In the genomic region with DNA sequence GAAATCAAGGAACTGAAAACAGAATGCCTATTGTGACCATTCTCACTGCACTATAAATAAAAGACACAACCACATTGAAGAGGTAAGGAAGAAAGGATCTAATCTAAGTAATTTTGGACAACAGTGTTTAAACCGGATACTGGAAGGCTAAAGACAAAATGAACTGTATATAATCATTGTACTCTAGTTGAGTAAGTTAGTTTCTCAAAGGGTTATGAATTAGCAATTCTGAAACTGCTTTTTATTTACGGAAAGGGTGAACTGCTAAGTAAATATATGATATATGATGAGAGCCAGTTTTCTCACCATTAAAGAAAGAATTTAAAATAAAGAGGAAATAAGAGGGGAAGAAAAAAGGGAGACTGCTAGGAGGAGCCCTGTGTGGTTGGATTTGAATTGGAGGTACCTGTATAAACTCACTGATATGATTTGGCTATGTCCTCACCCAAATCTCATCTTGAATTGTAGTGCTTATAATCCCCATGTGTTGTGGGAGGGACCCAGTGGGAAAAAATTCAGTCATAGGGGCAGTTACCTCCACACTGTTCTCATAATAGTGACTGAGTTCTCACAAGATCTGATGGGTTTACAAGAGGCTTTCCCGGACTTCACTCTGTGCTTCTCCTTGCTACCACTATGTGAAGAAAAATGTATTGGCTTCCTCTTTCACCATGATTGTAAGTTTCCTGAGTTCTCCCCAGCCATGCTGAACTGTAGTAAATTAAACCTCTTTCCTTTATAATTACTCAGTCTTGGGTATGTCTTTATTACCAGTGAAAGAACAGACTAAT, we compare ENCODE assay signal across 16 cellular contexts.
DNase-seq lines count a peak whose midpoint lies in the region; ATAC-seq and TF ChIP-seq lines count a peak whose summit lies in the region.
"Had no signal": no experiment of that assay in that cellular context is flagged by ENCODE, and none has a peak within 500 bp of the region (broad histone marks: within the 10 kb centered on the region; RNA-seq: fewer than 3 reads in every experiment).

No MANE protein-coding gene starts in this region.

- H3K9me3 ChIP-seq in HAP-1: no peaks in the 10 kb centered on the region
- H3K9me3 ChIP-seq: prostate gland had no signal

- H3K36me3 ChIP-seq in brain microvascular endothelial cell (replicated peaks) (no peaks in the 10 kb centered on the region), HAP-1 (replicated peaks) (no peaks in the 10 kb centered on the region)
- H3K36me3 ChIP-seq: cardiac muscle cell, prostate gland had no signal

- DNase-seq in brain microvascular endothelial cell: no peak
- no peak for DNase-seq in SKM-1 treated with dmso at 0.1 percent for 144 hours (lab: John Stamatoyannopoulos, UW; ENCODE audit: unreplicated experiment)
- no peak for DNase-seq in HAP-1 (ENCODE audit: low spot score in 2 of 2)
- DNase-seq in DMS53 (lab: John Stamatoyannopoulos, UW): no peak
- DNase-seq: activated CD4-positive, alpha-beta T cell treated with anti-CD3 and anti-CD28 coated beads for 36 hours; hypothalamus; NCI-H1694; NCI-H82; stimulated activated CD4-positive, alpha-beta T cell treated with anti-CD3 and anti-CD28 coated beads, Interleukin-4, amount 100 ng/mL, for 24 hours had no signal

- in situ Hi-C loops in brain microvascular endothelial cell (cut with HindIII; ENCODE audit: low pct_ligation_motif_present, low sequenced_read_pairs) (no loop called here), HAP-1 (cut with MboI; ENCODE audit: low sequenced_read_pairs) (no loop called here)

- H3K27ac ChIP-seq in brain microvascular endothelial cell: no peak overlapping the region
- H3K27ac ChIP-seq: cardiac muscle cell, prostate gland had no signal

- no peak overlapping the region for H3K4me3 ChIP-seq in brain microvascular endothelial cell (ENCODE audit: low read depth, low read length)
- H3K4me3 ChIP-seq in HAP-1: no peak overlapping the region
- H3K4me3 ChIP-seq: cardiac muscle cell, prostate gland had no signal

- no peaks in the 10 kb centered on the region for H3K4me1 ChIP-seq in HAP-1
- H3K4me1 ChIP-seq: prostate gland had no signal

- H3K27me3 ChIP-seq in brain microvascular endothelial cell (replicated peaks) (no peaks in the 10 kb centered on the region), HAP-1 (ENCODE audit: low read depth) (no peaks in the 10 kb centered on the region; the same call in 1 of the 2 replicates)
- H3K27me3 ChIP-seq: cardiac muscle cell had no signal

- peak; percentile 56 for ATAC-seq in GM18499 (IDR thresholded peaks at IDR 0.05; ENCODE audit: insufficient read depth, unreplicated experiment)
- ATAC-seq in GM19452 (IDR thresholded peaks at IDR 0.05; ENCODE audit: unreplicated experiment): peak; percentile 73
- ATAC-seq in HG02840 (IDR thresholded peaks at IDR 0.05; ENCODE audit: low FRiP score, unreplicated experiment): peak; percentile 53
- ATAC-seq in HG03520 (IDR thresholded peaks at IDR 0.05; ENCODE audit: unreplicated experiment): peak; percentile 75
- ATAC-seq: activated CD4-positive, alpha-beta T cell treated with anti-CD3 and anti-CD28 coated beads for 36 hours; SK-N-SH treated with all-trans-retinoic acid at 6 μM for 48 hours had no signal

- no peak for TF ChIP-seq CTCF in brain microvascular endothelial cell (IDR thresholded peaks at IDR 0.05; ENCODE audit: low read depth, low read length, missing control alignments)
